Comparison of ENCODE assay signal across 23 cellular contexts in genomic region chr3:5264896-5265770, GRCh38.
"Had no signal": no experiment of that assay in that cellular context is flagged by ENCODE, and none has a peak within 500 bp of the region (broad histone marks: within the 10 kb centered on the region; RNA-seq: fewer than 3 reads in every experiment).

No MANE protein-coding gene starts in this region.

- H3K36me3 Mint-ChIP-seq: natural killer cell, type B pancreatic cell had no signal

- H3K9me3 ChIP-seq: ascending aorta, esophagus squamous epithelium, left ventricle myocardium inferior, mucosa of descending colon had no signal

- H3K9me3 Mint-ChIP-seq: activated naive CD4-positive, alpha-beta T cell treated with anti-CD3 and anti-CD28 coated beads for 36 hours; activated naive CD8-positive, alpha-beta T cell treated with anti-CD3 and anti-CD28 coated beads, Interleukin-2, amount 50 U/mL, for 24 hours; activated T-helper 17 cell treated with anti-CD3 and anti-CD28 coated beads, Interleukin-2, amount 50 U/mL, for 72 hours; natural killer cell; type B pancreatic cell had no signal

- DNase-seq: activated CD4-positive, alpha-beta T cell treated with anti-CD3 and anti-CD28 coated beads for 1 hour; activated CD4-positive, alpha-beta T cell treated with anti-CD3 and anti-CD28 coated beads, Interleukin-2, amount 50 U/mL, for 4 hours; activated naive CD4-positive, alpha-beta T cell treated with anti-CD3 and anti-CD28 coated beads for 36 hours; activated naive CD8-positive, alpha-beta T cell treated with anti-CD3 and anti-CD28 coated beads, Interleukin-2, amount 50 U/mL, for 24 hours; esophagus squamous epithelium; foreskin fibroblast; glutamatergic neuron; hypothalamus; kidney; left ventricle myocardium inferior; mucosa of descending colon; natural killer cell; nucleus accumbens; posterior cingulate gyrus; right cardiac atrium; small intestine; stimulated activated CD4-positive, alpha-beta T cell treated with anti-CD3 and anti-CD28 coated beads, Interleukin-4, amount 100 ng/mL, for 4 hours; stimulated activated CD8-positive, alpha-beta memory T cell treated with anti-CD3 and anti-CD28 coated beads, Interleukin-4, amount 100 ng/mL, for 48 hours; stimulated activated naive CD8-positive, alpha-beta T cell treated with anti-CD3 and anti-CD28 coated beads, Interleukin-15, Interleukin-2, amounts not matched to agents 100 U/mL and 50 U/mL, for 24 hours had no signal

- H3K27me3 ChIP-seq: ascending aorta, cardiac muscle cell, esophagus squamous epithelium had no signal

- H3K27me3 Mint-ChIP-seq: activated naive CD8-positive, alpha-beta T cell treated with anti-CD3 and anti-CD28 coated beads, Interleukin-2, amount 50 U/mL, for 24 hours; activated T-helper 17 cell treated with anti-CD3 and anti-CD28 coated beads, Interleukin-2, amount 50 U/mL, for 72 hours; type B pancreatic cell had no signal

- H3K4me1 ChIP-seq: ascending aorta, esophagus squamous epithelium, left ventricle myocardium inferior had no signal

- H3K4me1 Mint-ChIP-seq: activated T-helper 17 cell treated with anti-CD3 and anti-CD28 coated beads, Interleukin-2, amount 50 U/mL, for 72 hours had no signal

- H3K27ac ChIP-seq: ascending aorta, cardiac muscle cell, esophagus squamous epithelium, left ventricle myocardium inferior had no signal

- H3K4me3 Mint-ChIP-seq: activated naive CD4-positive, alpha-beta T cell treated with anti-CD3 and anti-CD28 coated beads for 36 hours; activated naive CD8-positive, alpha-beta T cell treated with anti-CD3 and anti-CD28 coated beads, Interleukin-2, amount 50 U/mL, for 24 hours; activated T-helper 17 cell treated with anti-CD3 and anti-CD28 coated beads, Interleukin-2, amount 50 U/mL, for 72 hours; natural killer cell; type B pancreatic cell had no signal

- H3K27ac Mint-ChIP-seq: activated naive CD4-positive, alpha-beta T cell treated with anti-CD3 and anti-CD28 coated beads for 36 hours; activated naive CD8-positive, alpha-beta T cell treated with anti-CD3 and anti-CD28 coated beads, Interleukin-2, amount 50 U/mL, for 24 hours; activated T-helper 17 cell treated with anti-CD3 and anti-CD28 coated beads, Interleukin-2, amount 50 U/mL, for 72 hours; natural killer cell; type B pancreatic cell had no signal

- H3K36me3 ChIP-seq: ascending aorta, cardiac muscle cell, esophagus squamous epithelium, left ventricle myocardium inferior had no signal

- H3K4me3 ChIP-seq: ascending aorta, cardiac muscle cell, esophagus squamous epithelium, left ventricle myocardium inferior, mucosa of descending colon had no signal
